ENCODE assay signal across 8 cellular contexts in genomic region chr17:58219007-58219788, GRCh38. TPM values are rescaled to one million over a fixed set of nuclear protein-coding genes. Genes with fewer than 3 reads are reported as not detected.
DNase-seq lines count a peak whose midpoint lies in the region; ATAC-seq and TF ChIP-seq lines count a peak whose summit lies in the region.

MKS1 (minus strand) TSS chr17:58219255; CDS start chr17:58219230, 25 bp downstream.

- H3K4me3 ChIP-seq in BE2C (ENCODE audit: low read depth, low read length), result peak within 1 kb of the TSS; percentile 97
- peak within 1 kb of the TSS; percentile 77 for H3K4me3 ChIP-seq in kidney epithelial cell (ENCODE audit: low read depth, low read length)

- H3K4me1 ChIP-seq in BE2C, result no peaks in the 10 kb centered on the region

- no peaks in the 10 kb centered on the region for H3K27me3 ChIP-seq in BE2C
- H3K27me3 ChIP-seq in kidney epithelial cell (ENCODE audit: control insufficient read depth, insufficient read depth, low read length), result no peaks in the 10 kb centered on the region

- peak; percentile 84 for ATAC-seq in HG03378 (IDR thresholded peaks at IDR 0.05; ENCODE audit: unreplicated experiment)

- DNase-seq in BE2C (peak; percentile 97), NCI-H446 treated with DMSO at 0.1 percent for 48 hours (lab: John Stamatoyannopoulos, UW) (peak; percentile 80), cerebellum (ENCODE audit: low spot score) (peak; percentile 95), kidney epithelial cell (ENCODE audit: low read depth) (peak; percentile 65)
- peak; percentile 95 for DNase-seq in activated CD4-positive, CD25-positive, alpha-beta regulatory T cell treated with anti-CD3 and anti-CD28 coated beads, Interleukin-2, amount 50 U/mL, for 72 hours
- DNase-seq in stimulated activated CD4-positive, alpha-beta T cell treated with anti-CD3 and anti-CD28 coated beads, Interleukin-15, amount 100 ng/mL, for 24 hours, result peak; percentile 97

- peak; percentile 90 for TF ChIP-seq POLR2A in GM19099 (IDR thresholded peaks at IDR 0.05; ENCODE audit: extremely low read depth, insufficient read length, low read depth)

- H3K9me3 ChIP-seq in BE2C, result no peaks in the 10 kb centered on the region

- TF ChIP-seq CTCF in BE2C (IDR thresholded peaks at IDR 0.05; ENCODE audit: low read depth, low read length), result peak; percentile 59
- TF ChIP-seq CTCF in kidney epithelial cell (IDR thresholded peaks at IDR 0.05; ENCODE audit: insufficient read depth, low read length, poor library complexity, severe bottlenecking), result peak; percentile 61

- no peaks in the 10 kb centered on the region for H3K36me3 ChIP-seq in BE2C
- H3K36me3 ChIP-seq in kidney epithelial cell (ENCODE audit: control insufficient read depth, insufficient read depth, low read length), result no peaks in the 10 kb centered on the region

RNA-seq across cellular contexts. Expression of gene MKS1, which starts in this region (rescaled TPM):
- polyA plus RNA-seq in BE2C (2012; ENCODE audit: insufficient read depth, insufficient read length, low read depth), result 25.2 TPM
- 20.8 TPM for total RNA-seq in cerebellum
- total RNA-seq in kidney epithelial cell, result 16.8 and 17.5 TPM in 2 replicates

Comparison
In these comparisons a context has a peak if more than half of its experiments do, and no peak if none do; other contexts are left out.
1. Peak in every context shown above with its lines: DNase-seq, ATAC-seq and H3K4me3 ChIP-seq.